Comparison of ENCODE assay signal across 11 cellular contexts in the genomic region with DNA sequence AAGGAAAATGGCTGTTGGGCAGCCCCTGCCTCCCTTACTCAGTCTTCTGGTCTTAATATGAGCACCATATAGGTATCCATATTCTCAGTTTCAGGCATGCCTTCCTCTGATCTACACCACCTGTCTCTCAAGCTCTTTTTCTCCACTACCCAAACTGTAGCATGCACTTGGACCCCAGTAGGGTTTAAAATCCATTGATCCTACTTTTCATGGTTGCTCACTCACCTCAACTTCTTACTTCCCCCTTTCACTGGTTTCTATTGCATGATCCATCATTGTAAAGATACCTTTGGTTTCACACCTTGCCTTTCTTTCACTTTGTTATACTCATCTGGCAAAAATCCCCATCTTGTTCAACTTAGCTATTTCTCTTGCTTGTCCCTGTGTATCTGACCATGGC.
A peak's percentile ranks its signal among the peaks of the same experiment; 100 is the strongest.
DNase-seq lines count a peak whose midpoint lies in the region; ATAC-seq and TF ChIP-seq lines count a peak whose summit lies in the region.
"Had no signal": no experiment of that assay in that cellular context is flagged by ENCODE, and none has a peak within 500 bp of the region (broad histone marks: within the 10 kb centered on the region; RNA-seq: fewer than 3 reads in every experiment).

No MANE protein-coding gene starts in this region.

- POLR2A ChIA-PET in activated B cell treated with CpG ODN at 0.5 μM for 24 hours (lab: Charles Lee), result no interaction called here
- POLR2A ChIA-PET in naive thymus-derived CD4-positive, alpha-beta T cell (lab: Charles Lee), result no interaction called here

- H3K36me3 Mint-ChIP-seq in activated B cell treated with CpG ODN at 0.5 μM for 24 hours (ENCODE audit: low read depth), result peaks cover 32% of the 10 kb centered on the region
- peaks cover 10 to 64% (median 43%) of the 10 kb centered on the region in 5 donors for H3K36me3 Mint-ChIP-seq in naive thymus-derived CD4-positive, alpha-beta T cell

- H3K36me3 ChIP-seq in naive thymus-derived CD4-positive, alpha-beta T cell (ENCODE audit: control insufficient read depth in 2 of 3, insufficient read depth in 3 of 3, low read length in 3 of 3), result peaks cover 0 to 4% (median 4%) of the 10 kb centered on the region in 3 experiments
- H3K36me3 ChIP-seq: neutrophil had no signal

- H3K4me3 ChIP-seq in naive thymus-derived CD4-positive, alpha-beta T cell (ENCODE audit: low read length), result no peak overlapping the region
- H3K4me3 ChIP-seq: esophagus muscularis mucosa had no signal

- no peak for DNase-seq in activated B cell treated with CpG ODN at 0.5 μM for 24 hours
- DNase-seq in dermis blood vessel endothelial cell, result no peak
- DNase-seq in NCI-H748 treated with DMSO at 0.1 percent for 48 hours (lab: John Stamatoyannopoulos, UW), result no peak
- DNase-seq in naive thymus-derived CD4-positive, alpha-beta T cell, result no peak
- DNase-seq in 8988T, result no peak

- peak overlapping the region; percentile 2 for H3K27ac Mint-ChIP-seq in activated B cell treated with CpG ODN at 0.5 μM for 24 hours
- no peak overlapping the region for H3K27ac Mint-ChIP-seq in naive thymus-derived CD4-positive, alpha-beta T cell

- CTCF ChIA-PET in activated B cell treated with CpG ODN at 0.5 μM for 24 hours (lab: Charles Lee), result no interaction called here
- CTCF ChIA-PET in naive thymus-derived CD4-positive, alpha-beta T cell (lab: Charles Lee), result no interaction called here

- no peak overlapping the region for H3K27ac ChIP-seq in naive thymus-derived CD4-positive, alpha-beta T cell (ENCODE audit: low read depth, low read length)
- H3K27ac ChIP-seq: esophagus muscularis mucosa, neutrophil had no signal

- no peaks in the 10 kb centered on the region for H3K27me3 Mint-ChIP-seq in activated B cell treated with CpG ODN at 0.5 μM for 24 hours
- H3K27me3 Mint-ChIP-seq in naive thymus-derived CD4-positive, alpha-beta T cell, result no peaks in the 10 kb centered on the region
- H3K27me3 Mint-ChIP-seq: central memory CD8-positive, alpha-beta T cell had no signal

- no peaks in the 10 kb centered on the region for H3K9me3 ChIP-seq in naive thymus-derived CD4-positive, alpha-beta T cell (ENCODE audit: control insufficient read depth in 2 of 3, low read length in 3 of 3)
- H3K9me3 ChIP-seq: esophagus muscularis mucosa, neutrophil had no signal

- no peaks in the 10 kb centered on the region for H3K4me1 ChIP-seq in naive thymus-derived CD4-positive, alpha-beta T cell (ENCODE audit: control insufficient read depth in 2 of 2, insufficient read depth in 2 of 2, low read length in 2 of 2)

- H3K27me3 ChIP-seq in naive thymus-derived CD4-positive, alpha-beta T cell (ENCODE audit: control insufficient read depth in 2 of 2, insufficient read depth in 2 of 2, low read length in 2 of 2), result no peaks in the 10 kb centered on the region
- H3K27me3 ChIP-seq: esophagus muscularis mucosa, neutrophil had no signal

- ATAC-seq in GM18861 (IDR thresholded peaks at IDR 0.05; ENCODE audit: unreplicated experiment) (peak; percentile 78), GM21390 (IDR thresholded peaks at IDR 0.05; ENCODE audit: unreplicated experiment) (peak; percentile 85), HG02981 (IDR thresholded peaks at IDR 0.05; ENCODE audit: unreplicated experiment) (peak; percentile 93), activated B cell treated with CpG ODN at 0.5 μM for 24 hours (ENCODE audit: low read depth) (no peak)
- ATAC-seq in naive thymus-derived CD4-positive, alpha-beta T cell, result no peak

- no peak for TF ChIP-seq CTCF in activated B cell treated with CpG ODN at 0.5 μM for 24 hours (IDR thresholded peaks at IDR 0.05)

- intact Hi-C loops in activated B cell treated with CpG ODN at 0.5 μM for 24 hours (cut with micrococcal nuclease), result loop anchor here (10.0 kb wide), 1 partner anchor 618 kb away; no protein-coding TSS in a partner anchor
- intact Hi-C loops in naive thymus-derived CD4-positive, alpha-beta T cell (cut with micrococcal nuclease), result loop anchor here in 1 of 2 donors (10.0 kb wide), 1 partner anchor 618 kb away; no protein-coding TSS in a partner anchor

- H3K4me3 Mint-ChIP-seq in activated B cell treated with CpG ODN at 0.5 μM for 24 hours, result no peak overlapping the region
- no peak overlapping the region for H3K4me3 Mint-ChIP-seq in naive thymus-derived CD4-positive, alpha-beta T cell
- H3K4me3 Mint-ChIP-seq: central memory CD8-positive, alpha-beta T cell had no signal

- peaks cover 3% of the 10 kb centered on the region for H3K9me3 Mint-ChIP-seq in activated B cell treated with CpG ODN at 0.5 μM for 24 hours
- peaks cover 0 to 10% (median 0%) of the 10 kb centered on the region in 11 donors for H3K9me3 Mint-ChIP-seq in naive thymus-derived CD4-positive, alpha-beta T cell
- H3K9me3 Mint-ChIP-seq: central memory CD8-positive, alpha-beta T cell had no signal

- H3K4me1 Mint-ChIP-seq in activated B cell treated with CpG ODN at 0.5 μM for 24 hours, result peaks cover 51% of the 10 kb centered on the region
- peaks cover 29 to 71% (median 56%) of the 10 kb centered on the region in 7 donors for H3K4me1 Mint-ChIP-seq in naive thymus-derived CD4-positive, alpha-beta T cell

Comparison
In these comparisons a context has a peak if more than half of its experiments do, and no peak if none do; other contexts are left out.
1. ATAC-seq: peak in GM18861 (single experiment), GM21390 (single experiment) and HG02981 (single experiment); none in activated B cell treated with CpG ODN at 0.5 μM for 24 hours (single experiment) and naive thymus-derived CD4-positive, alpha-beta T cell (single experiment).